8 cellular contexts compared by ENCODE assay signal in genomic region chr20:25223179-25223661, GRCh38. TPM values are rescaled to one million over a fixed set of nuclear protein-coding genes. Genes with fewer than 3 reads are reported as not detected.
A peak's percentile ranks its signal among the peaks of the same experiment; 100 is the strongest.
DNase-seq lines count a peak whose midpoint lies in the region; FAIRE-seq and TF ChIP-seq lines count a peak whose summit lies in the region.

No MANE protein-coding gene starts in this region.

- peak overlapping the region; percentile 97 for H3K27ac Mint-ChIP-seq in endodermal cell

- H3K36me3 Mint-ChIP-seq in endodermal cell (ENCODE audit: low read depth) = peaks cover 17% of the 10 kb centered on the region

- no peaks in the 10 kb centered on the region for H3K27me3 Mint-ChIP-seq in endodermal cell (ENCODE audit: insufficient read depth)

- peak; percentile 60 for TF ChIP-seq CTCF in endodermal cell (conservative IDR thresholded peaks at IDR 0.05)
- TF ChIP-seq CTCF in coronary artery (IDR thresholded peaks at IDR 0.05) = no peak

- H3K27me3 ChIP-seq in SJCRH30 = no peaks in the 10 kb centered on the region
- H3K27me3 ChIP-seq in endodermal cell (ENCODE audit: control insufficient read depth, insufficient read depth, low read length, poor library complexity, severe bottlenecking) = no peaks in the 10 kb centered on the region
- no peaks in the 10 kb centered on the region for H3K27me3 ChIP-seq in small intestine (ENCODE audit: control insufficient read depth in 2 of 2, insufficient read depth in 2 of 2, low read length in 2 of 2)

- no peak for FAIRE-seq in small intestine (lab: Jason Lieb, UNC)

- H3K27ac ChIP-seq in SJCRH30 = peak overlapping the region; percentile 33
- peak overlapping the region; percentile 40 for H3K27ac ChIP-seq in endodermal cell (ENCODE audit: low read depth, low read length)
- H3K27ac ChIP-seq in small intestine (ENCODE audit: low read depth in 1 of 2, low read length in 1 of 2) = no peak overlapping the region
- no peak overlapping the region for H3K27ac ChIP-seq in coronary artery

- no peaks in the 10 kb centered on the region for H3K9me3 ChIP-seq in SJCRH30 (replicated peaks)
- H3K9me3 ChIP-seq in endodermal cell (ENCODE audit: control insufficient read depth, low read length) = no peaks in the 10 kb centered on the region
- no peaks in the 10 kb centered on the region for H3K9me3 ChIP-seq in small intestine (ENCODE audit: control insufficient read depth, low read depth)

- peak; percentile 57 for DNase-seq in activated T-cell treated with anti-CD3 and anti-CD28 coated beads for 48 hours (ENCODE audit: low read depth)
- no peak for DNase-seq in activated T-cell treated with anti-CD3 and anti-CD28 coated beads for 4 hours
- peak; percentile 80 to 83 for DNase-seq in SJCRH30
- DNase-seq in endodermal cell = peak; percentile 90
- peak; percentile 20 for DNase-seq in small intestine
- DNase-seq in inferior parietal cortex (ENCODE audit: extremely low spot score) = no peak
- DNase-seq in coronary artery (ENCODE audit: low spot score) = no peak
- no peak for DNase-seq in COR-L47 (lab: John Stamatoyannopoulos, UW)

- H3K4me3 Mint-ChIP-seq in endodermal cell = peak overlapping the region; percentile 37

- H3K9ac ChIP-seq in endodermal cell (ENCODE audit: extremely low read depth, low read length, poor library complexity, severe bottlenecking) = peak overlapping the region; percentile 63

- H3K4me1 ChIP-seq in SJCRH30 (peaks cover 54% of the 10 kb centered on the region), endodermal cell (ENCODE audit: control insufficient read depth, insufficient read depth, low read length) (peaks cover 14% of the 10 kb centered on the region), small intestine (ENCODE audit: control insufficient read depth in 2 of 2, insufficient read depth in 1 of 2, low read depth in 1 of 2, low read length in 1 of 2) (no peaks in the 10 kb centered on the region)

- 48 to 60% methylated on average over 4 to 8 of the region's 8 CpGs for WGBS in endodermal cell (ENCODE audit: insufficient coverage in 1 of 2, insufficient read length in 1 of 2), 2 experiments
- WGBS in small intestine, 3 donors = 75 to 78% (median 77%) methylated on average over 8 of the region's 8 CpGs

- no peaks in the 10 kb centered on the region for H3K9me3 Mint-ChIP-seq in endodermal cell

- peaks cover 17% of the 10 kb centered on the region for H3K4me1 Mint-ChIP-seq in endodermal cell

- no peak overlapping the region for H3K4me3 ChIP-seq in SJCRH30
- H3K4me3 ChIP-seq in endodermal cell (ENCODE audit: low read length) = no peak overlapping the region
- H3K4me3 ChIP-seq in small intestine (ENCODE audit: low read depth in 1 of 2, low read length in 2 of 2) = no peak overlapping the region
- no peak overlapping the region for H3K4me3 ChIP-seq in coronary artery

- H3K36me3 ChIP-seq in SJCRH30 (peaks cover 3% of the 10 kb centered on the region; the same call in 1 of the 2 replicates), endodermal cell (ENCODE audit: control insufficient read depth, insufficient read depth, low read length) (peaks cover 28% of the 10 kb centered on the region), small intestine (ENCODE audit: control insufficient read depth in 2 of 2, insufficient read depth in 2 of 2, low read length in 2 of 2) (peaks cover 4 to 6% of the 10 kb centered on the region in 2 donors)

RNA-seq across cellular contexts. Expression of gene PYGB, which starts 24.7 kb away (rescaled TPM):
- 39.1 and 42.3 TPM in 2 replicates for total RNA-seq in SJCRH30 (2014; rRNA removed; shearing (Covaris generic))
- 10 to 100 TPM; 59.3 to 66.8 TPM for total RNA-seq in endodermal cell
- polyA plus RNA-seq in endodermal cell (2013, experiment 1 of 2) = 48.4 TPM
- polyA plus RNA-seq in endodermal cell (2013, experiment 2 of 2) = 48.7 TPM
- 10 to 100 TPM; 25.7 to 37.0 (median 28.4) TPM for polyA plus RNA-seq in small intestine

RNA-seq across cellular contexts. Expression of gene ENTPD6, which starts 27.7 kb away (rescaled TPM):
- total RNA-seq in SJCRH30 (2014; rRNA removed; shearing (Covaris generic)) = 53.5 and 53.6 TPM in 2 replicates
- total RNA-seq in endodermal cell = 10 to 100 TPM; 77.1 to 93.6 TPM
- 49.8 TPM for polyA plus RNA-seq in endodermal cell (2013, experiment 1 of 2)
- polyA plus RNA-seq in endodermal cell (2013, experiment 2 of 2) = 44.7 TPM
- polyA plus RNA-seq in small intestine = 100 to 1,000 TPM in 2 of 3 donors, 10 to 100 TPM in 1; 84.1 to 242 (median 163) TPM

Comparison
In these comparisons a context has a peak if more than half of its experiments do, and no peak if none do; other contexts are left out.
1. DNase-seq: peak in activated T-cell treated with anti-CD3 and anti-CD28 coated beads for 48 hours (single experiment), SJCRH30 (2 of 2), endodermal cell (single experiment) and small intestine (single experiment); none in activated T-cell treated with anti-CD3 and anti-CD28 coated beads for 4 hours (single experiment), inferior parietal cortex (single experiment), coronary artery (single experiment) and COR-L47 (single experiment).
2. H3K27ac ChIP-seq: peak in SJCRH30 (single experiment) and endodermal cell (single experiment); none in small intestine (0 of 2) and coronary artery (0 of 2).